In genomic region chr11:60970369-60970774, GRCh38 we compare ENCODE assay signal across 8 cellular contexts.
DNase-seq lines count a peak whose midpoint lies in the region; ATAC-seq and TF ChIP-seq lines count a peak whose summit lies in the region.

No MANE protein-coding gene starts in this region.

- H3K4me2 ChIP-seq in Loucy (ENCODE audit: low read depth, low read length, poor library complexity, severe bottlenecking): peak overlapping the region; percentile 97

- H2AFZ ChIP-seq in Loucy (ENCODE audit: low read length): peak overlapping the region; percentile 25; the same call in 1 of the 2 replicates

- peak; percentile 95 for TF ChIP-seq CTCF in Loucy (conservative IDR thresholded peaks at IDR 0.05; ENCODE audit: low read length)

- peaks cover 37% of the 10 kb centered on the region for H3K4me1 ChIP-seq in Loucy (ENCODE audit: insufficient read depth, low read length, poor library complexity, severe bottlenecking)

- H3K79me2 ChIP-seq in Loucy (ENCODE audit: insufficient read depth, low read length): peaks cover 18% of the 10 kb centered on the region; the same call in 1 of the 2 replicates

- H3K9me3 ChIP-seq in Loucy (ENCODE audit: insufficient read depth, low read depth, low read length): no peaks in the 10 kb centered on the region

- ATAC-seq in activated CD4-positive, CD25-positive, alpha-beta regulatory T cell treated with anti-CD3 and anti-CD28 coated beads, Interleukin-2, amount 50 U/mL, for 24 hours: peak; percentile 51 to 57
- no peak for ATAC-seq in HG03045 (IDR thresholded peaks at IDR 0.05; ENCODE audit: unreplicated experiment)

- no peak overlapping the region for H3K4me3 ChIP-seq in Loucy (ENCODE audit: low read length, poor library complexity, severe bottlenecking)

- H4K20me1 ChIP-seq in Loucy (ENCODE audit: insufficient read depth, low read length, poor library complexity, severe bottlenecking): no peaks in the 10 kb centered on the region

- H3F3A ChIP-seq in Loucy (ENCODE audit: low read depth): no peaks in the 10 kb centered on the region

- H3K27me3 ChIP-seq in Loucy (ENCODE audit: insufficient read depth, low read length, poor library complexity, severe bottlenecking): no peaks in the 10 kb centered on the region

- no peaks in the 10 kb centered on the region for H3K9me2 ChIP-seq in Loucy (replicated peaks; ENCODE audit: low read depth, low read length)

- H3K36me3 ChIP-seq in Loucy (ENCODE audit: insufficient read depth, low read length): no peaks in the 10 kb centered on the region

- no peak overlapping the region for H3K9ac ChIP-seq in Loucy (ENCODE audit: low read depth, low read length, poor library complexity, severe bottlenecking)

- peak; percentile 68 for DNase-seq in DMS 273 (lab: John Stamatoyannopoulos, UW; ENCODE audit: unreplicated experiment)
- no peak for DNase-seq in DMS 273 treated with DMSO at 0.1 percent for 48 hours (lab: John Stamatoyannopoulos, UW)
- peak; percentile 76 for DNase-seq in central memory CD4-positive, alpha-beta T cell
- DNase-seq in medulla oblongata (ENCODE audit: extremely low spot score): peak; percentile 39
- DNase-seq in stimulated activated CD8-positive, alpha-beta memory T cell treated with anti-CD3 and anti-CD28 coated beads, Interleukin-4, amount 100 ng/mL, for 48 hours: peak; percentile 89
